Comparison of ENCODE assay signal across 8 cellular contexts in genomic region chr19:4304509-4305252, GRCh38. TPM values are rescaled to one million over a fixed set of nuclear protein-coding genes. Genes with fewer than 3 reads are reported as not detected.
A peak's percentile ranks its signal among the peaks of the same experiment; 100 is the strongest.
DNase-seq lines count a peak whose midpoint lies in the region; ATAC-seq and TF ChIP-seq lines count a peak whose summit lies in the region.

Gene FSD1, plus strand, starts transcription at chr19:4304598. Its CDS starts 149 bp downstream, at chr19:4304747.

- in situ Hi-C loops in Caki2 (cut with HindIII; ENCODE audit: low pct_unique_long_range_greater_than_20kb, low sequenced_read_pairs) = no loop called here

- H3K9me3 Mint-ChIP-seq in activated naive CD8-positive, alpha-beta T cell treated with anti-CD3 and anti-CD28 coated beads, Interleukin-2, amount 10 ng/mL, durations not matched to agents 7 days and 5 days = no peaks in the 10 kb centered on the region
- no peaks in the 10 kb centered on the region for H3K9me3 Mint-ChIP-seq in immature natural killer cell

- no peaks in the 10 kb centered on the region for H3K27me3 Mint-ChIP-seq in activated naive CD8-positive, alpha-beta T cell treated with anti-CD3 and anti-CD28 coated beads, Interleukin-2, amount 10 ng/mL, durations not matched to agents 7 days and 5 days
- peaks cover 0 to 8% (median 6%) of the 10 kb centered on the region in 3 donors for H3K27me3 Mint-ChIP-seq in immature natural killer cell (ENCODE audit: low read depth in 3 of 3)

- peaks cover 23% of the 10 kb centered on the region for H3K4me1 Mint-ChIP-seq in activated naive CD8-positive, alpha-beta T cell treated with anti-CD3 and anti-CD28 coated beads, Interleukin-2, amount 10 ng/mL, durations not matched to agents 7 days and 5 days
- H3K4me1 Mint-ChIP-seq in immature natural killer cell = peaks cover 37 to 46% of the 10 kb centered on the region in 2 donors

- peak within 1 kb of the TSS; percentile 88 for H3K27ac Mint-ChIP-seq in activated naive CD8-positive, alpha-beta T cell treated with anti-CD3 and anti-CD28 coated beads, Interleukin-2, amount 10 ng/mL, durations not matched to agents 7 days and 5 days
- peak within 1 kb of the TSS; percentile 81 to 95 (median 92) for H3K27ac Mint-ChIP-seq in immature natural killer cell

- H3K4me3 Mint-ChIP-seq in activated naive CD8-positive, alpha-beta T cell treated with anti-CD3 and anti-CD28 coated beads, Interleukin-2, amount 10 ng/mL, durations not matched to agents 7 days and 5 days = peak within 1 kb of the TSS; percentile 71
- H3K4me3 Mint-ChIP-seq in immature natural killer cell = peak within 1 kb of the TSS; percentile 79 to 96 (median 85)

- H3K36me3 Mint-ChIP-seq in activated naive CD8-positive, alpha-beta T cell treated with anti-CD3 and anti-CD28 coated beads, Interleukin-2, amount 10 ng/mL, durations not matched to agents 7 days and 5 days = peaks cover 14% of the 10 kb centered on the region
- peaks cover 0 to 3% (median 0%) of the 10 kb centered on the region in 3 donors for H3K36me3 Mint-ChIP-seq in immature natural killer cell

- peak; percentile 33 for DNase-seq in Caki2 (ENCODE audit: low read depth)
- peak; percentile 53 for DNase-seq in HuH-7.5 (ENCODE audit: low spot score)
- DNase-seq in activated naive CD8-positive, alpha-beta T cell treated with anti-CD3 and anti-CD28 coated beads, Interleukin-2, amount 10 ng/mL, durations not matched to agents 7 days and 5 days = peak; percentile 92
- peak; percentile 69 to 75 (median 70) for DNase-seq in immature natural killer cell
- DNase-seq in stimulated activated CD8-positive, alpha-beta memory T cell treated with anti-CD3 and anti-CD28 coated beads, Interleukin-12 subunit alpha, Interleukin-12 subunit beta, amount 100 ng/mL, for 1 hour (ENCODE audit: low read depth) = peak; percentile 43
- DNase-seq in ureter (ENCODE audit: low spot score) = no peak

- ATAC-seq in SK-N-SH treated with all-trans-retinoic acid at 6 μM for 48 hours = peak; percentile 96
- peak; percentile 80 for ATAC-seq in activated naive CD8-positive, alpha-beta T cell treated with anti-CD3 and anti-CD28 coated beads, Interleukin-2, amount 10 ng/mL, durations not matched to agents 7 days and 5 days (ENCODE audit: low read depth)
- ATAC-seq in GM18873 (IDR thresholded peaks at IDR 0.05; ENCODE audit: low FRiP score, unreplicated experiment) = no peak

- POLR2A ChIA-PET in activated naive CD8-positive, alpha-beta T cell treated with anti-CD3 and anti-CD28 coated beads, Interleukin-2, amount 10 ng/mL, durations not matched to agents 7 days and 5 days (lab: Charles Lee) = interaction anchor here (0.5 to 1.7 kb wide), 7 partner anchors 15 to 224 kb away, joined by 4 to 8 read pairs (median 5); partner anchors contain the start of genes MPND and STAP2

TF ChIP-seq in SK-N-SH treated with all-trans-retinoic acid at 6 μM for 48 hours, 23 proteins besides CTCF, POLR2A, EP300 and RAD21:
- TF ChIP-seq PATZ1 (CRISPR knock-in tag; IDR thresholded peaks at IDR 0.05; ENCODE audit: borderline replicate concordance) (no peak), OSR1 (CRISPR knock-in tag; IDR thresholded peaks at IDR 0.05) (no peak), ZNF565 (CRISPR knock-in tag; conservative IDR thresholded peaks at IDR 0.05; ENCODE audit: low read depth) (no peak), ARNTL (CRISPR knock-in tag; IDR thresholded peaks at IDR 0.05; ENCODE audit: borderline replicate concordance, low read depth) (no peak), ESRRG (CRISPR knock-in tag; IDR thresholded peaks at IDR 0.05) (no peak), ZC3H10 (CRISPR knock-in tag; IDR thresholded peaks at IDR 0.05) (no peak), POU6F1 (CRISPR knock-in tag; IDR thresholded peaks at IDR 0.05; ENCODE audit: borderline replicate concordance, low read depth) (no peak), SNAI2 (CRISPR knock-in tag; IDR thresholded peaks at IDR 0.05) (no peak), ZNF8 (CRISPR knock-in tag; IDR thresholded peaks at IDR 0.05) (no peak), ISL1 (CRISPR knock-in tag; IDR thresholded peaks at IDR 0.05) (no peak), TOX (CRISPR knock-in tag; IDR thresholded peaks at IDR 0.05; ENCODE audit: borderline replicate concordance) (no peak), ZFP3 (CRISPR knock-in tag; IDR thresholded peaks at IDR 0.05) (no peak), ZNF70 (CRISPR knock-in tag; IDR thresholded peaks at IDR 0.05) (no peak), ZFP30 (CRISPR knock-in tag; IDR thresholded peaks at IDR 0.05) (no peak), BACH2 (CRISPR knock-in tag; IDR thresholded peaks at IDR 0.05; ENCODE audit: borderline replicate concordance) (no peak), PPARA (CRISPR knock-in tag; IDR thresholded peaks at IDR 0.05; ENCODE audit: borderline replicate concordance) (no peak), CREB5 (CRISPR knock-in tag; IDR thresholded peaks at IDR 0.05; ENCODE audit: low read depth) (no peak)

RNA-seq across cellular contexts. Expression of gene FSD1, which starts in this region (rescaled TPM):
- 12.7 and 15.8 TPM in 2 replicates for total RNA-seq in Caki2 (2014; rRNA removed; shearing (Covaris generic); ENCODE audit: low replicate concordance)
- total RNA-seq in activated naive CD8-positive, alpha-beta T cell treated with anti-CD3 and anti-CD28 coated beads, Interleukin-2, amount 10 ng/mL, durations not matched to agents 7 days and 5 days = 10 to 100 TPM; 20.8 to 21.8 TPM
- 10 to 100 TPM; 10.1 to 23.8 (median 12.8) TPM for polyA plus RNA-seq in immature natural killer cell
- not detected for total RNA-seq in ureter

Comparison
In these comparisons a context has a peak if more than half of its experiments do, and no peak if none do; other contexts are left out.
1. RNA of gene FSD1 (total RNA-seq): 20.8 to 21.8 TPM in activated naive CD8-positive, alpha-beta T cell treated with anti-CD3 and anti-CD28 coated beads, Interleukin-2, amount 10 ng/mL, durations not matched to agents 7 days and 5 days and 12.7 to 15.8 TPM in Caki2; not detected in ureter (single experiment); every median in the first group is over 10 times any median in the second.